Comparison of ENCODE assay signal across 11 cellular contexts in genomic region chr6:148364056-148364844, GRCh38. TPM values are rescaled to one million over a fixed set of nuclear protein-coding genes. Genes with fewer than 3 reads are reported as not detected.
A peak's percentile ranks its signal among the peaks of the same experiment; 100 is the strongest.
DNase-seq lines count a peak whose midpoint lies in the region; ATAC-seq and TF ChIP-seq lines count a peak whose summit lies in the region.
"Had no signal": no experiment of that assay in that cellular context is flagged by ENCODE, and none has a peak within 500 bp of the region (broad histone marks: within the 10 kb centered on the region; RNA-seq: fewer than 3 reads in every experiment).

No MANE protein-coding gene starts in this region.

- no peaks in the 10 kb centered on the region for H3K9me3 ChIP-seq in osteoblast (ENCODE audit: low read depth, low read length)
- no peaks in the 10 kb centered on the region for H3K9me3 ChIP-seq in PC-3 (ENCODE audit: low read length)
- H3K9me3 ChIP-seq in testis, result no peaks in the 10 kb centered on the region

- no peak for TF ChIP-seq CTCF in osteoblast (IDR thresholded peaks at IDR 0.05; ENCODE audit: extremely low read depth, low read depth, low read length)
- TF ChIP-seq CTCF in PC-3 (conservative IDR thresholded peaks at IDR 0.05; ENCODE audit: low read depth, low read length), result no peak
- TF ChIP-seq CTCF in testis (IDR thresholded peaks at IDR 0.05), result no peak

- H3K9ac ChIP-seq in PC-3 (ENCODE audit: low read length), result no peak overlapping the region

- H3K36me3 ChIP-seq in osteoblast (ENCODE audit: insufficient read depth, low read length), result no peaks in the 10 kb centered on the region
- H3K36me3 ChIP-seq in PC-3 (ENCODE audit: low read depth, low read length), result no peaks in the 10 kb centered on the region
- H3K36me3 ChIP-seq in testis (ENCODE audit: low read depth, missing control alignments), result no peaks in the 10 kb centered on the region

- H4K20me1 ChIP-seq in osteoblast (ENCODE audit: insufficient read depth, low read length), result peaks cover 3% of the 10 kb centered on the region
- no peaks in the 10 kb centered on the region for H4K20me1 ChIP-seq in PC-3 (ENCODE audit: low read length)

- H2AFZ ChIP-seq in osteoblast (ENCODE audit: low read length) (peak overlapping the region; percentile 77), PC-3 (ENCODE audit: low read length) (no peak overlapping the region)

- peak overlapping the region; percentile 50 for H3K4me3 ChIP-seq in osteoblast (ENCODE audit: insufficient read depth, low read length)
- H3K4me3 ChIP-seq in PC-3 (ENCODE audit: low read length), result no peak overlapping the region
- H3K4me3 ChIP-seq in testis, result no peak overlapping the region

- no peaks in the 10 kb centered on the region for H3F3A ChIP-seq in PC-3 (ENCODE audit: low read length, unreplicated experiment)

- ATAC-seq in PC-3 (no peak), GM19328 (IDR thresholded peaks at IDR 0.05; ENCODE audit: unreplicated experiment) (no peak), GM21447 (IDR thresholded peaks at IDR 0.05; ENCODE audit: unreplicated experiment) (no peak)
- ATAC-seq: left colon had no signal

- H3K9me2 ChIP-seq in PC-3 (replicated peaks; ENCODE audit: low read length), result no peaks in the 10 kb centered on the region

- CTCF ChIA-PET in PC-3 (lab: Charles Lee), result no interaction called here

- TF ChIP-seq POLR2A in testis (IDR thresholded peaks at IDR 0.05), result no peak

- H3K27ac ChIP-seq in osteoblast (ENCODE audit: low read depth, low read length) (peak overlapping the region; percentile 61), PC-3 (ENCODE audit: low read length) (no peak overlapping the region), testis (peak overlapping the region in 1 of 2 donors; percentile 61)

- POLR2A ChIA-PET in PC-3 (lab: Charles Lee; ENCODE audit: unreplicated experiment), result no interaction called here

- WGBS in testis, 2 donors, result 80 to 83% methylated on average over 12 of the region's 12 CpGs

- H3K79me2 ChIP-seq in osteoblast (ENCODE audit: insufficient read depth, low read length) (peaks cover 38% of the 10 kb centered on the region), PC-3 (ENCODE audit: low read length) (no peaks in the 10 kb centered on the region)

- DNase-seq in AG20443 (ENCODE audit: low spot score), result peak; percentile 68
- peak; percentile 47 for DNase-seq in NOMO-1 treated with dmso at 0.1 percent for 144 hours (lab: John Stamatoyannopoulos, UW; ENCODE audit: unreplicated experiment)
- DNase-seq in fibroblast of gingiva (ENCODE audit: low read depth), result peak; percentile 75
- DNase-seq in osteoblast (ENCODE audit: insufficient read length, low spot score, missing footprints), result peak; percentile 85
- no peak for DNase-seq in PC-3
- no peak for DNase-seq in testis
- DNase-seq: activated CD8-positive, alpha-beta memory T cell treated with anti-CD3 and anti-CD28 coated beads for 24 hours; cerebellar nuclear complex; left colon had no signal

- no TSS peak for BruUV-seq in PC-3 (replicated peaks; lab: Mats Ljungman, UMichigan)

- H3K4me1 ChIP-seq in osteoblast (ENCODE audit: insufficient read depth, low read length) (peaks cover 17% of the 10 kb centered on the region), PC-3 (ENCODE audit: insufficient read depth, low read length) (no peaks in the 10 kb centered on the region), testis (peaks cover 3% of the 10 kb centered on the region)

- intact Hi-C loops in PC-3 (cut with micrococcal nuclease), result no loop called here
- intact Hi-C loops in testis (cut with DNase I; ENCODE audit: low total_unique reads), result no loop called here

- H3K27me3 ChIP-seq in osteoblast (ENCODE audit: insufficient read depth, low read length) (no peaks in the 10 kb centered on the region), PC-3 (ENCODE audit: low read length) (no peaks in the 10 kb centered on the region), testis (no peaks in the 10 kb centered on the region)

- H3K4me2 ChIP-seq in osteoblast (ENCODE audit: insufficient read depth, low read length) (peak overlapping the region; percentile 70), PC-3 (ENCODE audit: low read length) (no peak overlapping the region)

RNA-seq across cellular contexts. Expression of gene SASH1, which starts 21.6 kb away (rescaled TPM):
- total RNA-seq in osteoblast (61.0 and 71.7 TPM in 2 replicates), PC-3 (2014; rRNA removed) (9.8 and 10.5 TPM in 2 replicates), testis (10 to 100 TPM; 40.3 to 42.1 TPM)
- polyA plus RNA-seq in testis (ENCODE audit: insufficient read depth, low read depth, low replicate concordance), result 12.1 TPM

Comparison
In these comparisons a context has a peak if more than half of its experiments do, and no peak if none do; other contexts are left out.
1. DNase-seq: peak in AG20443 (single experiment), NOMO-1 treated with dmso at 0.1 percent for 144 hours (single experiment), fibroblast of gingiva (single experiment) and osteoblast (single experiment); none in PC-3 (single experiment) and testis (single experiment).